Comparison of ENCODE assay signal across 8 cellular contexts in the genomic region with DNA sequence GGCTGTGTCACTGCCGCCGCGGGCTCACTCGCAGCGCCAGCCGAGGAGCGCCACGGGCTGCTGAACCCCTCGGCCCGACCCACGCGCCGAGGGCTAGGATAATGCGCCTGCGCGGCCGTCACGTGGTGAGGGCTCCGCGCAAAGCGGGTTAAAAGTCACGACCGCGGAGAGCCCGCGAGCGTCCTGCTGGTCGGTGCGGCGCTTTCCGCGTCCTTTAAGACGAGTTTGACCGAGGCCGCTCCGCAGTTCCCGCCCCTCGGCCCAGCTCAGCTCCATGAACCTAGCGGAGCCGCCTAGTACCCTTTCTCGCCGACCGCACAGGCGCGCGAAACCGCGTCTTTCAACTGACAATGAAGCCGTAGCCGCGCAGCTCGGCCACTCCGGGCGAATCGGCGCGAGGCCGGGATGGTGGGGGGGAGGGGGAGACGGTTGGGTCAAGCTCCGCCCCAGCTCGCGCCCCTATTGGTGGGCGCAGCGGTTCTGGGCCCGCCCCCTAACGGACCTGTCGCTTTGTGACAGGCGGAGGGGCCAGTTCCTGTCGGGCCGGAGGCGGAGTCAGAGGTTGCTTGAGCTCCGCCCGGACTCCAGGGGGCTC. TPM values are rescaled to one million over a fixed set of nuclear protein-coding genes. Genes with fewer than 3 reads are reported as not detected.
DNase-seq lines count a peak whose midpoint lies in the region; ATAC-seq lines count a peak whose summit lies in the region.

No MANE protein-coding gene starts in this region.

- no CpG with 5 or more reads among the region's 73 CpGs for WGBS in mesendoderm (ENCODE audit: extremely low coverage, insufficient coverage, low lambda C conversion rate)

- H2BK120ac ChIP-seq in mesendoderm (ENCODE audit: low read depth, low read length), result no peak overlapping the region

- H2BK15ac ChIP-seq in mesendoderm (replicated peaks; ENCODE audit: low read depth), result no peak overlapping the region

- no peak overlapping the region for H4K8ac ChIP-seq in mesendoderm (ENCODE audit: low read depth, low read length)

- H2BK5ac ChIP-seq in mesendoderm (ENCODE audit: low read length), result peak overlapping the region; percentile 90

- H3K4me3 ChIP-seq in HUES48 (ENCODE audit: low read depth, low read length) (peak overlapping the region; percentile 99), NT2/D1 (ENCODE audit: insufficient read length, low read depth) (peak overlapping the region; percentile 77), endocrine pancreas (ENCODE audit: control insufficient read depth, insufficient read depth, low read length) (peak overlapping the region; percentile 100), mesendoderm (ENCODE audit: low read length) (peak overlapping the region; percentile 86)

- H3K9me3 ChIP-seq in HUES48 (ENCODE audit: control insufficient read depth, insufficient read depth, low read length) (no peaks in the 10 kb centered on the region), NT2/D1 (ENCODE audit: insufficient read depth, low read length) (no peaks in the 10 kb centered on the region), endocrine pancreas (ENCODE audit: control insufficient read depth, low read length) (no peaks in the 10 kb centered on the region)

- H3K23ac ChIP-seq in mesendoderm (ENCODE audit: low read length), result peak overlapping the region; percentile 90

- peak overlapping the region; percentile 91 for H3K18ac ChIP-seq in mesendoderm (ENCODE audit: low read length)

- DNase-seq in Caki2 (ENCODE audit: low read depth) (peak; percentile 98), NT2/D1 (ENCODE audit: low read depth, low spot score) (peak; percentile 98), mesendoderm (peak; percentile 99)
- peak; percentile 95 for DNase-seq in activated CD8-positive, alpha-beta memory T cell treated with anti-CD3 and anti-CD28 coated beads, Interleukin-2, amount 50 U/mL, for 24 hours (ENCODE audit: extremely low read depth)
- peak; percentile 98 for DNase-seq in stimulated activated CD8-positive, alpha-beta memory T cell treated with anti-CD3 and anti-CD28 coated beads, Interleukin-12 subunit alpha, Interleukin-12 subunit beta, amount 100 ng/mL, for 4 hours (ENCODE audit: low read depth)

- peak overlapping the region; percentile 93 for H3K4ac ChIP-seq in mesendoderm (ENCODE audit: low read depth, low read length)

- in situ Hi-C loops in Caki2 (cut with HindIII; ENCODE audit: low pct_unique_long_range_greater_than_20kb, low sequenced_read_pairs), result no loop called here

- peak overlapping the region; percentile 99 for H3K56ac ChIP-seq in mesendoderm (ENCODE audit: low read length)

- H3K27me3 ChIP-seq in HUES48 (ENCODE audit: control insufficient read depth, insufficient read depth, low read length) (no peaks in the 10 kb centered on the region), NT2/D1 (ENCODE audit: insufficient read depth, insufficient read length) (no peaks in the 10 kb centered on the region), endocrine pancreas (ENCODE audit: control insufficient read depth, insufficient read depth, low read length) (no peaks in the 10 kb centered on the region), mesendoderm (ENCODE audit: insufficient read depth, low read length, poor library complexity) (no peaks in the 10 kb centered on the region)

- peak; percentile 81 for ATAC-seq in GM21423 (IDR thresholded peaks at IDR 0.05; ENCODE audit: unreplicated experiment)

- peak overlapping the region; percentile 75 for H3K4me2 ChIP-seq in mesendoderm (ENCODE audit: low read length)

- H3K4me1 ChIP-seq in HUES48 (ENCODE audit: control insufficient read depth, insufficient read depth, low read length), result peaks cover 30% of the 10 kb centered on the region
- no peaks in the 10 kb centered on the region for H3K4me1 ChIP-seq in NT2/D1 (ENCODE audit: insufficient read depth, insufficient read length)
- H3K4me1 ChIP-seq in endocrine pancreas (ENCODE audit: control insufficient read depth, insufficient read depth, low read length), result peaks cover 20% of the 10 kb centered on the region
- H3K4me1 ChIP-seq in mesendoderm (ENCODE audit: control insufficient read depth, low read depth, low read length), result peaks cover 3% of the 10 kb centered on the region

- H3K79me2 ChIP-seq in mesendoderm (ENCODE audit: control insufficient read depth, insufficient read depth, low read length), result peaks cover 34% of the 10 kb centered on the region

- H3K79me1 ChIP-seq in mesendoderm (ENCODE audit: low read length), result peaks cover 2% of the 10 kb centered on the region

- H4K5ac ChIP-seq in mesendoderm (ENCODE audit: low read length), result no peak overlapping the region

- H2AK5ac ChIP-seq in mesendoderm (ENCODE audit: low read length), result no peak overlapping the region

- H3K36me3 ChIP-seq in HUES48 (ENCODE audit: control insufficient read depth, insufficient read depth, low read length) (no peaks in the 10 kb centered on the region), NT2/D1 (ENCODE audit: insufficient read depth, insufficient read length, low read length) (peaks cover 4% of the 10 kb centered on the region), endocrine pancreas (ENCODE audit: control insufficient read depth, insufficient read depth, low read length) (no peaks in the 10 kb centered on the region), mesendoderm (ENCODE audit: control insufficient read depth, insufficient read depth, low read length) (no peaks in the 10 kb centered on the region)

- H3K27ac ChIP-seq in HUES48 (ENCODE audit: low read depth, low read length), result peak overlapping the region; percentile 100
- H3K27ac ChIP-seq in mesendoderm (ENCODE audit: low read depth, low read length), result peak overlapping the region; percentile 98

- H3K9ac ChIP-seq in HUES48 (ENCODE audit: low read depth, low read length), result peak overlapping the region; percentile 99
- H3K9ac ChIP-seq in NT2/D1 (ENCODE audit: insufficient read length, low read depth), result peak overlapping the region; percentile 99
- H3K9ac ChIP-seq in endocrine pancreas (ENCODE audit: control insufficient read depth, insufficient read depth, low read length), result peak overlapping the region; percentile 86
- H3K9ac ChIP-seq in mesendoderm (ENCODE audit: low read length), result peak overlapping the region; percentile 78

RNA-seq across cellular contexts. Expression of a gene that starts 0.6 kb away (rescaled TPM):
- 54.3 and 75.8 TPM in 2 replicates for total RNA-seq in Caki2 (2014; rRNA removed; shearing (Covaris generic); ENCODE audit: low replicate concordance)
- 161 TPM for polyA plus RNA-seq in mesendoderm (2013, experiment 1 of 2)
- polyA plus RNA-seq in mesendoderm (2013, experiment 2 of 2), result 153 TPM

Comparison
In these comparisons a context has a peak if more than half of its experiments do, and no peak if none do; other contexts are left out.
1. Peak in every context shown above with its lines: DNase-seq, ATAC-seq, H3K4me3 ChIP-seq and H3K27ac ChIP-seq.